25 cellular contexts compared by ENCODE assay signal in the genomic region with DNA sequence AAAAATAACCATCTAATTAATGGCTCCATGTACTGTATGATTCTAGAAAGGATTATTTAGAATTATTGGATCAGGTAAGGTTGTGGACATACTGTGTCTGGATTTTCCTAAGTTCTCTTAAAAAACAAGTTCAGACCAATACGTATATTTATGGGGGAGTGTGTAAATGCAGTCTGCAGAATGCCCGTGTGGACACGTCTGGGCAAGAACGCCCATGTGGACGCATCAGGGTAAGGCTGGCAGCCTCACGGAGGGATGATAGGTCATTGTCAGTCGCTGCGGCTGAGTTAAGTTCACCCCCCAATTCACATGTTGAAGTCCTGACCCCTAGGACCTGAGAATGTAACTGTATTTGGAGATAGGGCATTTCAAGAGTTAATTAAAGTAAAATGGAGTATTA.
"Had no signal": no experiment of that assay in that cellular context is flagged by ENCODE, and none has a peak within 500 bp of the region (broad histone marks: within the 10 kb centered on the region; RNA-seq: fewer than 3 reads in every experiment).

No MANE protein-coding gene starts in this region.

- H3K27me3 ChIP-seq: ascending aorta, gastrocnemius medialis, pancreas, thyroid gland, upper lobe of left lung had no signal

- H3K36me3 ChIP-seq: ascending aorta, esophagus squamous epithelium, gastrocnemius medialis, pancreas, prostate gland, sigmoid colon, stomach, thyroid gland, upper lobe of left lung had no signal

- H3K4me3 ChIP-seq: ascending aorta, esophagus squamous epithelium, gastrocnemius medialis, pancreas, prostate gland, sigmoid colon, stomach, thyroid gland, upper lobe of left lung had no signal

- ATAC-seq: effector memory CD8-positive, alpha-beta T cell; gastrocnemius medialis; left ventricle myocardium superior; pancreas; stimulated activated naive B cell treated with anti-CD40 and anti-IgM and Interleukin-4, amounts not matched to agents 10 μg/mL and 1 μg/mL and 100 μg/mL, for 72 hours; T-helper 17 cell had no signal

- H3K9me3 ChIP-seq: ascending aorta, esophagus squamous epithelium, gastrocnemius medialis, pancreas, prostate gland, sigmoid colon, stomach, thyroid gland, upper lobe of left lung had no signal

- DNase-seq: activated CD4-positive, alpha-beta memory T cell treated with anti-CD3 and anti-CD28 coated beads, Interleukin-2, amount 10 ng/mL, durations not matched to agents 7 days and 5 days; activated CD4-positive, alpha-beta T cell treated with anti-CD3 and anti-CD28 coated beads, Interleukin-2, amount 10 ng/mL, durations not matched to agents 7 days and 5 days; activated CD4-positive, CD25-positive, alpha-beta regulatory T cell treated with anti-CD3 and anti-CD28 coated beads, Interleukin-2, amount 50 U/mL, for 72 hours; activated gamma-delta T cell; activated naive CD4-positive, alpha-beta T cell treated with anti-CD3 and anti-CD28 coated beads, Interleukin-2, amount 10 ng/mL, durations not matched to agents 7 days and 5 days; activated naive CD8-positive, alpha-beta T cell treated with anti-CD3 and anti-CD28 coated beads, Interleukin-2, amount 10 ng/mL, durations not matched to agents 7 days and 5 days; activated T-cell treated with anti-CD3 and anti-CD28 coated beads, Interleukin-2, amount 50 U/mL, for 24 hours; cortex of kidney; effector memory CD8-positive, alpha-beta T cell; esophagus squamous epithelium; gastrocnemius medialis; glutamatergic neuron; left ventricle myocardium superior; small intestine; stimulated activated CD4-positive, alpha-beta T cell treated with anti-CD3 and anti-CD28 coated beads, Interleukin-4, amount 100 ng/mL, for 4 hours; stimulated activated naive B cell treated with anti-CD40 and anti-IgM and Interleukin-4, amounts not matched to agents 10 μg/mL and 1 μg/mL and 100 μg/mL, for 72 hours; stomach; T-helper 17 cell; T1000; thyroid gland had no signal

- H3K4me1 ChIP-seq: ascending aorta, esophagus squamous epithelium, gastrocnemius medialis, pancreas, prostate gland, sigmoid colon, stomach, thyroid gland, upper lobe of left lung had no signal

- H3K27ac ChIP-seq: ascending aorta, esophagus squamous epithelium, gastrocnemius medialis, pancreas, prostate gland, sigmoid colon, stomach, thyroid gland, upper lobe of left lung had no signal
